In the genomic region with DNA sequence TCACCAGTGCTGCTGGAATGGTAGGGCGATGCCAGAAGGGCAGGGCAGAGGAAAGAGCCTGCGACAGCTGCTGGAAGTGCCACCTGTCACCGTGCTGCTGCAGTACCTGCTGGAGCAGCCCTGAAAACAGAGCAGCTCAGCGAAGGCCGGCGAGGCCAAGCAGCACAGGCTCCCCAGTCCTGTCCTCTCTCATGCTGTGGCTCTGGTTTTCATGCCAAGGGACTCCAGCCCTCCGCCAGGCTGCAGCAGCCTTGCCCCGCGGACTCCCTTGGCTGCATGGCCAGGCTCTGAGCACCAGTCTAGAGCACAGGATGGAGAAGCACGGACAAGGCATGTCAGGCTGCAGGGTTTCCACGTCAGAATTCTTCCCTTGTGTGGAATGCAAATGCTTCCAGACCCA, we compare ENCODE assay signal across 1 cellular context.
TF ChIP-seq lines count a peak whose summit lies in the region.

No MANE protein-coding gene starts in this region.

TF ChIP-seq in IMR-90, 13 proteins besides CTCF, POLR2A, EP300 and RAD21:
- TF ChIP-seq BHLHE40 (IDR thresholded peaks at IDR 0.05; ENCODE audit: low read depth, low read length): no peak
- no peak for TF ChIP-seq MAFK (IDR thresholded peaks at IDR 0.05; ENCODE audit: low read depth, low read length)
- TF ChIP-seq RCOR1 (IDR thresholded peaks at IDR 0.05; ENCODE audit: insufficient replicate concordance, low read length): no peak
- no peak for TF ChIP-seq NFE2L2 (IDR thresholded peaks at IDR 0.05; ENCODE audit: low read depth, low read length)
- no peak for TF ChIP-seq CEBPB (IDR thresholded peaks at IDR 0.05; ENCODE audit: low read depth, low read length)
- no peak for TF ChIP-seq RFX5 (IDR thresholded peaks at IDR 0.05; ENCODE audit: low read depth, low read length)
- TF ChIP-seq, protein P1, sequence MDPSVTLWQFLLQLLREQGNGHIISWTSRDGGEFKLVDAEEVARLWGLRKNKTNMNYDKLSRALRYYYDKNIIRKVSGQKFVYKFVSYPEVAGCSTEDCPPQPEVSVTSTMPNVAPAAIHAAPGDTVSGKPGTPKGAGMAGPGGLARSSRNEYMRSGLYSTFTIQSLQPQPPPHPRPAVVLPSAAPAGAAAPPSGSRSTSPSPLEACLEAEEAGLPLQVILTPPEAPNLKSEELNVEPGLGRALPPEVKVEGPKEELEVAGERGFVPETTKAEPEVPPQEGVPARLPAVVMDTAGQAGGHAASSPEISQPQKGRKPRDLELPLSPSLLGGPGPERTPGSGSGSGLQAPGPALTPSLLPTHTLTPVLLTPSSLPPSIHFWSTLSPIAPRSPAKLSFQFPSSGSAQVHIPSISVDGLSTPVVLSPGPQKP (IDR thresholded peaks at IDR 0.05; ENCODE audit: borderline replicate concordance, low read depth, low read length): no peak
- no peak for TF ChIP-seq SMC3 (IDR thresholded peaks at IDR 0.05; ENCODE audit: low read depth, low read length)
- TF ChIP-seq CHD1 (IDR thresholded peaks at IDR 0.05; ENCODE audit: low read depth, low read length): no peak
- TF ChIP-seq FOS (IDR thresholded peaks at IDR 0.05; ENCODE audit: low read depth, low read length): no peak
- TF ChIP-seq, protein P2, sequence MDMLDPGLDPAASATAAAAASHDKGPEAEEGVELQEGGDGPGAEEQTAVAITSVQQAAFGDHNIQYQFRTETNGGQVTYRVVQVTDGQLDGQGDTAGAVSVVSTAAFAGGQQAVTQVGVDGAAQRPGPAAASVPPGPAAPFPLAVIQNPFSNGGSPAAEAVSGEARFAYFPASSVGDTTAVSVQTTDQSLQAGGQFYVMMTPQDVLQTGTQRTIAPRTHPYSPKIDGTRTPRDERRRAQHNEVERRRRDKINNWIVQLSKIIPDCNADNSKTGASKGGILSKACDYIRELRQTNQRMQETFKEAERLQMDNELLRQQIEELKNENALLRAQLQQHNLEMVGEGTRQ (IDR thresholded peaks at IDR 0.05; ENCODE audit: low read depth, low read length): no peak
- no peak for TF ChIP-seq MXI1 (IDR thresholded peaks at IDR 0.05; ENCODE audit: borderline replicate concordance, low read depth, low read length)
- TF ChIP-seq MAZ (IDR thresholded peaks at IDR 0.05; ENCODE audit: borderline replicate concordance, low read depth, low read length): no peak
